8 cellular contexts compared by ENCODE assay signal in genomic region chr3:68876112-68876713, GRCh38. TPM values are rescaled to one million over a fixed set of nuclear protein-coding genes. Genes with fewer than 3 reads are reported as not detected.
A peak's percentile ranks its signal among the peaks of the same experiment; 100 is the strongest.
DNase-seq lines count a peak whose midpoint lies in the region; ATAC-seq and TF ChIP-seq lines count a peak whose summit lies in the region.

No MANE protein-coding gene starts in this region.

- DNase-seq in DND-41 (peak; percentile 45), NCI-H510A treated with DMSO at 0.1 percent for 48 hours (lab: John Stamatoyannopoulos, UW) (peak; percentile 60), left ventricle myocardium inferior (no peak), sigmoid colon (no peak), lower leg skin (ENCODE audit: low spot score in 2 of 2) (no peak)
- peak; percentile 11 for DNase-seq in activated naive CD4-positive, alpha-beta T cell treated with anti-CD3 and anti-CD28 coated beads, Interleukin-2, amount 50 U/mL, for 16 hours

- WGBS in sigmoid colon, 2 donors: 16 to 21% methylated on average over 6 of the region's 6 CpGs
- WGBS in lower leg skin, 2 donors: 19 to 20% methylated on average over 6 of the region's 6 CpGs

- no peaks in the 10 kb centered on the region for H3K79me2 ChIP-seq in DND-41 (ENCODE audit: insufficient read depth, low read length)

- no peaks in the 10 kb centered on the region for H3K9me3 ChIP-seq in DND-41 (ENCODE audit: insufficient read depth, low read length, severe bottlenecking)
- peaks cover under 1% of the 10 kb centered on the region for H3K9me3 ChIP-seq in left ventricle myocardium inferior (replicated peaks)
- no peaks in the 10 kb centered on the region for H3K9me3 ChIP-seq in sigmoid colon

- no peak overlapping the region for H3K9ac ChIP-seq in DND-41 (ENCODE audit: low read depth, low read length)

- H3K27ac ChIP-seq in DND-41 (ENCODE audit: low read length) (no peak overlapping the region), left ventricle myocardium inferior (replicated peaks) (no peak overlapping the region), sigmoid colon (no peak overlapping the region)

- H2AFZ ChIP-seq in DND-41 (ENCODE audit: low read depth, low read length): no peak overlapping the region

- H3K27me3 ChIP-seq in DND-41 (ENCODE audit: insufficient read depth, low read length, poor library complexity) (peaks cover 8% of the 10 kb centered on the region), left ventricle myocardium inferior (ENCODE audit: low read depth) (peaks cover 73% of the 10 kb centered on the region), sigmoid colon (no peaks in the 10 kb centered on the region)

- TF ChIP-seq EP300 in sigmoid colon (IDR thresholded peaks at IDR 0.05): no peak

- H4K20me1 ChIP-seq in DND-41 (ENCODE audit: insufficient read depth, low read length): no peaks in the 10 kb centered on the region

- no peak for TF ChIP-seq POLR2A in sigmoid colon (IDR thresholded peaks at IDR 0.05)
- no peak for TF ChIP-seq POLR2A in lower leg skin (IDR thresholded peaks at IDR 0.05)

- H3K4me2 ChIP-seq in DND-41 (ENCODE audit: insufficient read depth, low read length): no peak overlapping the region

- TF ChIP-seq CTCF in DND-41 (IDR thresholded peaks at IDR 0.05; ENCODE audit: borderline replicate concordance, extremely low read depth, low read length, poor library complexity, severe bottlenecking) (peak; percentile 93), left ventricle myocardium inferior (IDR thresholded peaks at IDR 0.05; ENCODE audit: borderline replicate concordance) (peak; percentile 90), sigmoid colon (IDR thresholded peaks at IDR 0.05) (peak; percentile 47 to 89 (median 86)), lower leg skin (IDR thresholded peaks at IDR 0.05) (peak in 1 of 3 donors; percentile 61)

- intact Hi-C loops in left ventricle myocardium inferior (cut with micrococcal nuclease): loop anchor here (10.0 kb wide), 1 partner anchor 1761 kb away; no protein-coding TSS in a partner anchor
- intact Hi-C loops in sigmoid colon (cut with DNase I): loop anchor here (5.0 kb wide), 1 partner anchor 1494 kb away; no protein-coding TSS in a partner anchor
- intact Hi-C loops in lower leg skin (cut with DNase I; ENCODE audit: low total_unique reads): loop anchor here (10.0 kb wide), 1 partner anchor 1761 kb away; no protein-coding TSS in a partner anchor

- H3K4me1 ChIP-seq in DND-41 (ENCODE audit: insufficient read depth, low read length): no peaks in the 10 kb centered on the region
- H3K4me1 ChIP-seq in left ventricle myocardium inferior: no peaks in the 10 kb centered on the region
- peaks cover 0 to 13% (median 10%) of the 10 kb centered on the region in 4 donors for H3K4me1 ChIP-seq in sigmoid colon

- ATAC-seq in DND-41 (ENCODE audit: insufficient read depth, low read depth): peak; percentile 80
- ATAC-seq in GM19328 (IDR thresholded peaks at IDR 0.05; ENCODE audit: unreplicated experiment): peak; percentile 81
- ATAC-seq in HG03280 (IDR thresholded peaks at IDR 0.05; ENCODE audit: unreplicated experiment): peak; percentile 87

- H3K36me3 ChIP-seq in DND-41 (ENCODE audit: insufficient read depth, low read length) (no peaks in the 10 kb centered on the region), left ventricle myocardium inferior (no peaks in the 10 kb centered on the region), sigmoid colon (no peaks in the 10 kb centered on the region)

- H3K4me3 ChIP-seq in DND-41 (ENCODE audit: low read depth in 1 of 2, low read length in 2 of 2) (no peak overlapping the region), left ventricle myocardium inferior (no peak overlapping the region), sigmoid colon (no peak overlapping the region), lower leg skin (ENCODE audit: low read depth, poor library complexity, severe bottlenecking) (no peak overlapping the region)

RNA-seq across cellular contexts. Expression of gene TAFA4, which starts 56.1 kb away (rescaled TPM):
- total RNA-seq in left ventricle myocardium inferior (not detected), sigmoid colon (under 1 TPM in 3 of 4 donors, not detected in 1; 0.16 to 0.55 (median 0.36) TPM), lower leg skin (not detected)
- polyA plus RNA-seq in sigmoid colon: under 1 TPM in 1 of 3 donors, not detected in 2; 0.03 TPM

Comparison
In these comparisons a context has a peak if more than half of its experiments do, and no peak if none do; other contexts are left out.
1. DNase-seq: peak in DND-41 (single experiment), NCI-H510A treated with DMSO at 0.1 percent for 48 hours (single experiment) and activated naive CD4-positive, alpha-beta T cell treated with anti-CD3 and anti-CD28 coated beads, Interleukin-2, amount 50 U/mL, for 16 hours (single experiment); none in left ventricle myocardium inferior (single experiment), sigmoid colon (single experiment) and lower leg skin (0 of 2).
2. Peak in every context shown above with its lines, with median percentiles within 50 percentile points of each other: ATAC-seq.